In the genomic region with DNA sequence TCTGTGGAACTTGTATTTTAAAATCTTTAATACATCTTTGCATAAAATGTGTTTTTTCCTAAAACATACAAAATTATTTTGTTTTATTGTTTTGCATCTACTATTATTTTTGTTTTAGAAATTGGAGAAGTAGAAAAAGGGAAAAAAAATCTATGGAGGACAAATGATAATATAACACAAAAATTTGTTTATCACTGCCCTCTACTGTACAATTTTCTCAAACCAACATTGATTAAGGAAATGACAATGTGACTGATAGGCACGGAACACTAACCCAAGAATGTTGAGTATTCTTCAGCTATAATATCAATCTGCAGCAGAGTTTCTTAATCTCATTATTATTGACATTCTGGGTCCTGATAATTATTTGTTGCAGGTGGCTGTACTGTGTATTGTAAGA, we compare ENCODE assay signal across 9 cellular contexts. TPM values are rescaled to one million over a fixed set of nuclear protein-coding genes. Genes with fewer than 3 reads are reported as not detected.
DNase-seq lines count a peak whose midpoint lies in the region; ATAC-seq and TF ChIP-seq lines count a peak whose summit lies in the region.
"Had no signal": no experiment of that assay in that cellular context is flagged by ENCODE, and none has a peak within 500 bp of the region (broad histone marks: within the 10 kb centered on the region; RNA-seq: fewer than 3 reads in every experiment).

No MANE protein-coding gene starts in this region.

- TF ChIP-seq CTCF in OCI-LY3 (IDR thresholded peaks at IDR 0.05; ENCODE audit: low read depth, low read length), result peak; percentile 66
- peak; percentile 18 for TF ChIP-seq CTCF in kidney epithelial cell (IDR thresholded peaks at IDR 0.05; ENCODE audit: insufficient read depth, low read length, poor library complexity, severe bottlenecking)

- DNase-seq in CD1c-positive myeloid dendritic cell (ENCODE audit: extremely low spot score), result peak; percentile 45
- no peak for DNase-seq in kidney epithelial cell (ENCODE audit: low read depth)
- DNase-seq in cerebellar cortex (ENCODE audit: low spot score), result no peak
- DNase-seq in HEK293T (ENCODE audit: extremely low spot score), result no peak
- no peak for DNase-seq in activated naive CD4-positive, alpha-beta T cell treated with anti-CD3 and anti-CD28 coated beads, Interleukin-2, amount 50 U/mL, for 16 hours

- H3K27me3 ChIP-seq in OCI-LY3 (ENCODE audit: low read depth, low read length), result 0 out of 2 replicates have a peak, but pooled peaks cover 4% of the 10 kb centered on the region
- H3K27me3 ChIP-seq in kidney epithelial cell (ENCODE audit: control insufficient read depth, insufficient read depth, low read length), result no peaks in the 10 kb centered on the region

- H3K79me2 ChIP-seq in OCI-LY3 (ENCODE audit: low read length), result no peaks in the 10 kb centered on the region

- H3K36me3 ChIP-seq in OCI-LY3 (replicated peaks; ENCODE audit: low read depth, low read length), result no peaks in the 10 kb centered on the region
- H3K36me3 ChIP-seq in kidney epithelial cell (ENCODE audit: control insufficient read depth, insufficient read depth, low read length), result no peaks in the 10 kb centered on the region
- H3K36me3 ChIP-seq: HAP-1 had no signal

- H3K4me2 ChIP-seq in OCI-LY3 (ENCODE audit: low read length), result no peak overlapping the region; the same call in 1 of the 2 replicates

- no peak overlapping the region; the same call in 1 of the 2 replicates for H2AFZ ChIP-seq in OCI-LY3 (ENCODE audit: low read depth, low read length)

- peak; percentile 63 for ATAC-seq in GM21390 (IDR thresholded peaks at IDR 0.05; ENCODE audit: unreplicated experiment)
- no peak for ATAC-seq in GM19467 (IDR thresholded peaks at IDR 0.05; ENCODE audit: unreplicated experiment)

- CTCF ChIA-PET in HEK293T (lab: Yijun Ruan, JAX), result interaction anchor here (1.3 kb wide), 1 partner anchor 116 kb away, joined by 3 read pairs; no protein-coding TSS in a partner anchor

- no peaks in the 10 kb centered on the region for H4K20me1 ChIP-seq in OCI-LY3 (ENCODE audit: insufficient read depth, low read length)

- no peak overlapping the region for H3K4me3 ChIP-seq in OCI-LY3 (ENCODE audit: low read length)
- H3K4me3 ChIP-seq in kidney epithelial cell (ENCODE audit: low read depth, low read length), result no peak overlapping the region
- H3K4me3 ChIP-seq: HAP-1 had no signal

- no peak overlapping the region for H3K27ac ChIP-seq in OCI-LY3 (ENCODE audit: low read length)

- no peaks in the 10 kb centered on the region for H3K9me3 ChIP-seq in OCI-LY3 (ENCODE audit: insufficient read depth, low read length)
- H3K9me3 ChIP-seq: HAP-1 had no signal

- no peak overlapping the region for H3K9ac ChIP-seq in OCI-LY3 (ENCODE audit: low read length)

- H3K4me1 ChIP-seq in OCI-LY3 (ENCODE audit: low read length), result no peaks in the 10 kb centered on the region
- H3K4me1 ChIP-seq: HAP-1 had no signal

- POLR2A ChIA-PET in HEK293T (lab: Yijun Ruan, JAX), result no interaction called here

TF ChIP-seq in HEK293T, 16 proteins besides CTCF, POLR2A, EP300 and RAD21:
- no peak for TF ChIP-seq ARNT (IDR thresholded peaks at IDR 0.05)
- no peak for TF ChIP-seq CTBP1 (IDR thresholded peaks at IDR 0.05; ENCODE audit: borderline replicate concordance)
- TF ChIP-seq SUZ12 (IDR thresholded peaks at IDR 0.05), result no peak
- TF ChIP-seq L3MBTL2 (conservative IDR thresholded peaks at IDR 0.05), result no peak
- no peak for TF ChIP-seq FOXK2 (IDR thresholded peaks at IDR 0.05)
- TF ChIP-seq LEF1 (IDR thresholded peaks at IDR 0.05; ENCODE audit: borderline replicate concordance), result no peak
- TF ChIP-seq, protein P1, sequence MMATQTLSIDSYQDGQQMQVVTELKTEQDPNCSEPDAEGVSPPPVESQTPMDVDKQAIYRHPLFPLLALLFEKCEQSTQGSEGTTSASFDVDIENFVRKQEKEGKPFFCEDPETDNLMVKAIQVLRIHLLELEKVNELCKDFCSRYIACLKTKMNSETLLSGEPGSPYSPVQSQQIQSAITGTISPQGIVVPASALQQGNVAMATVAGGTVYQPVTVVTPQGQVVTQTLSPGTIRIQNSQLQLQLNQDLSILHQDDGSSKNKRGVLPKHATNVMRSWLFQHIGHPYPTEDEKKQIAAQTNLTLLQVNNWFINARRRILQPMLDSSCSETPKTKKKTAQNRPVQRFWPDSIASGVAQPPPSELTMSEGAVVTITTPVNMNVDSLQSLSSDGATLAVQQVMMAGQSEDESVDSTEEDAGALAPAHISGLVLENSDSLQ (IDR thresholded peaks at IDR 0.05), result no peak
- no peak for TF ChIP-seq FOXM1 (IDR thresholded peaks at IDR 0.05; ENCODE audit: borderline replicate concordance)

RNA-seq across cellular contexts. Expression of gene ING3, which starts 9.5 kb away (rescaled TPM):
- total RNA-seq in kidney epithelial cell, result 12.7 and 13.2 TPM in 2 replicates

RNA-seq across cellular contexts. Expression of gene CPED1, which starts 47.4 kb away (rescaled TPM):
- total RNA-seq in kidney epithelial cell, result 3.1 and 3.2 TPM in 2 replicates
